Comparison of ENCODE assay signal across 8 cellular contexts in genomic region chr12:12872139-12872933, GRCh38. TPM values are rescaled to one million over a fixed set of nuclear protein-coding genes. Genes with fewer than 3 reads are reported as not detected.
DNase-seq lines count a peak whose midpoint lies in the region; ATAC-seq and TF ChIP-seq lines count a peak whose summit lies in the region.
"Had no signal": no experiment of that assay in that cellular context is flagged by ENCODE, and none has a peak within 500 bp of the region (broad histone marks: within the 10 kb centered on the region; RNA-seq: fewer than 3 reads in every experiment).

No MANE protein-coding gene starts in this region.

- H3K36me3 ChIP-seq in H7 (replicated peaks; ENCODE audit: control insufficient read depth, insufficient read depth, low read length) = no peaks in the 10 kb centered on the region
- peaks cover 3% of the 10 kb centered on the region; the same call in 1 of the 2 replicates for H3K36me3 ChIP-seq in SJSA1
- H3K36me3 ChIP-seq in stomach = no peaks in the 10 kb centered on the region

- peak overlapping the region; percentile 92 for H3K27ac ChIP-seq in SJSA1
- H3K27ac ChIP-seq in stomach = peak overlapping the region; percentile 75 to 88 (median 83)

- no peak for TF ChIP-seq POLR2A in stomach (IDR thresholded peaks at IDR 0.05)

- H3K27me3 ChIP-seq in H7 (ENCODE audit: control insufficient read depth, insufficient read depth, low read length) (no peaks in the 10 kb centered on the region), SJSA1 (replicated peaks) (no peaks in the 10 kb centered on the region), stomach (no peaks in the 10 kb centered on the region)

- TF ChIP-seq CTCF in foreskin fibroblast (IDR thresholded peaks at IDR 0.05; ENCODE audit: low read depth, low read length) = no peak
- TF ChIP-seq CTCF in stomach (IDR thresholded peaks at IDR 0.05) = no peak

- intact Hi-C loops in stomach (cut with DNase I; ENCODE audit: low total_unique reads) = no loop called here

- H3K4me3 ChIP-seq in H7 (ENCODE audit: insufficient read depth, low read depth, low read length) (no peak overlapping the region), SJSA1 (peak overlapping the region; percentile 12), foreskin fibroblast (ENCODE audit: low read depth in 1 of 2, low read length in 2 of 2) (no peak overlapping the region), stomach (no peak overlapping the region)

- no peaks in the 10 kb centered on the region for H3K9me3 ChIP-seq in SJSA1 (replicated peaks)
- H3K9me3 ChIP-seq in stomach = no peaks in the 10 kb centered on the region

- 30 to 53% (median 31%) methylated on average over 9 to 10 of the region's 10 CpGs for WGBS in stomach, 5 donors

- TF ChIP-seq EP300 in stomach (IDR thresholded peaks at IDR 0.05) = no peak

- DNase-seq in H7 (peak; percentile 21), SJSA1 (ENCODE audit: low read depth in 1 of 2, low spot score in 2 of 2) (peak; percentile 83 to 87), foreskin fibroblast (peak; percentile 79 to 87), stomach (peak; percentile 55), NCI-H1694 (lab: John Stamatoyannopoulos, UW) (no peak)
- DNase-seq in activated CD4-positive, alpha-beta T cell treated with anti-CD3 and anti-CD28 coated beads for 48 hours = no peak
- DNase-seq: immature natural killer cell had no signal

- ATAC-seq in HG03159 (IDR thresholded peaks at IDR 0.05; ENCODE audit: unreplicated experiment) = no peak

- H3K4me1 ChIP-seq in SJSA1 (replicated peaks) (peaks cover 60% of the 10 kb centered on the region), stomach (peaks cover 0 to 20% (median 3%) of the 10 kb centered on the region in 4 donors)

RNA-seq across cellular contexts. Expression of gene GPRC5A, which starts 19.0 kb away (rescaled TPM):
- total RNA-seq in H7 (2014; rRNA removed; shearing (Covaris generic)) = 0.07 TPM in 1 of 2 replicates, not detected in the other
- total RNA-seq in SJSA1 (2014; rRNA removed; shearing (Covaris generic)) = 1.6 and 2.8 TPM in 2 replicates
- 100 to 1,000 TPM in 1 of 5 donors, 10 to 100 TPM in 2, 1 to 10 TPM in 1, under 1 TPM in 1; 0.58 to 112 (median 39.5) TPM for total RNA-seq in stomach
- 10 to 100 TPM in 1 of 3 donors, 1 to 10 TPM in 2; 4.0 to 89.1 (median 8.4) TPM for polyA plus RNA-seq in stomach
- polyA plus RNA-seq: immature natural killer cell had no signal

RNA-seq across cellular contexts. Expression of gene DDX47, which starts 59.2 kb away (rescaled TPM):
- 69.7 and 74.7 TPM in 2 replicates for total RNA-seq in H7 (2014; rRNA removed; shearing (Covaris generic))
- 86.1 and 148 TPM in 2 replicates for total RNA-seq in SJSA1 (2014; rRNA removed; shearing (Covaris generic))
- total RNA-seq in stomach = 100 to 1,000 TPM in 1 of 5 donors, 10 to 100 TPM in 3, 1 to 10 TPM in 1; 9.6 to 108 (median 21.4) TPM
- polyA plus RNA-seq in stomach = 10 to 100 TPM; 31.0 to 37.9 (median 32.6) TPM

Comparison
In these comparisons a context has a peak if more than half of its experiments do, and no peak if none do; other contexts are left out.
1. DNase-seq: peak in H7 (single experiment), SJSA1 (2 of 2), foreskin fibroblast (2 of 2) and stomach (single experiment); none in NCI-H1694 (single experiment) and activated CD4-positive, alpha-beta T cell treated with anti-CD3 and anti-CD28 coated beads for 48 hours (single experiment).